In the genomic region with DNA sequence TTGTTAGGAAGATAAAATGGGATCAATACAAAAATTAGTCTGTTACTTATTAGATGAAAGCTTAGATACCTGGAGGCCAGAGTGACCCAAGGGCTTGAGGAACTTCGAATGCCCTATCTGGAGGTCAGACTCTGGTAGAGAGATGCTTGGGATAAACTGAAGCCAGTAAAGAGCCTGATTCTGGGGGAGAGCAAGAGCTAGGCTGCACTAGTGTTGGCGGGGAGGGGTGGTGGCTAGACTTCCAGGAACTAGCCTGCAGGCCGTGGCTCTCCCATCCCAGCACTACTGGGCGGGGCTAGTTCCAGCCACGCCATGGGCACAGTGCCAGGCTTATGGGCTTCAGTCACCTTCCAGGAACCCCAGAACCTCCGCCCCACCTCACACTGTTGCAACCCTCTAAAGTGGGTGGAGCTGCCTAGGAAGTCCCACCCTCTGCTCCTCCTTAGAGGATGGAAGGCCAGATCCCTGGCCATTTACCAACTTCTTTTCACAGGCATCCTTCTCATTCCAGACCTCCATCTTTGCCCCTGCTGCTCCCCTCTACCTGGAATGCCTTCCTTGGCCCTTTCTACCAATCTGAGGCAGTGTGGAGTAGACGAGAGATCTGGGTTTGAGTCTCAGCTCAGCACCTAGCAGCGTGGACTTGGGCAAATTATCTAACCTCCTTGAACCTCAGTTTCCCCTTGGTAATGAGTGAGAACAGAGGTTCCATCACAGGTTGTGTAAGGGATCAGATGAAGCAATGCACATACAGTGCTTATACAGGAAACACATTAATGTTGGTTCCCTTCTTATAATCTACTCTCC, we compare ENCODE assay signal across 9 cellular contexts. TPM values are rescaled to one million over a fixed set of nuclear protein-coding genes. Genes with fewer than 3 reads are reported as not detected.
DNase-seq lines count a peak whose midpoint lies in the region; ATAC-seq and TF ChIP-seq lines count a peak whose summit lies in the region.
"Had no signal": no experiment of that assay in that cellular context is flagged by ENCODE, and none has a peak within 500 bp of the region (broad histone marks: within the 10 kb centered on the region; RNA-seq: fewer than 3 reads in every experiment).

No MANE protein-coding gene starts in this region.

- no peaks in the 10 kb centered on the region for H3K27me3 Mint-ChIP-seq in WTC11 (ENCODE audit: low read depth)

- POLR2A ChIA-PET in WTC11 (lab: Charles Lee): interaction anchor here (0.6 to 1.4 kb wide), 3 partner anchors 10 to 20 kb away, joined by 3 to 7 read pairs (median 3); no protein-coding TSS in a partner anchor

- no peak for TF ChIP-seq CTCF in WTC11 (IDR thresholded peaks at IDR 0.05)

- no peaks in the 10 kb centered on the region for H3K36me3 Mint-ChIP-seq in WTC11

- H3K9me3 Mint-ChIP-seq in WTC11: no peaks in the 10 kb centered on the region
- H3K9me3 Mint-ChIP-seq: activated B cell treated with CpG ODN at 0.5 μM for 24 hours had no signal

- peaks cover 31% of the 10 kb centered on the region for H3K4me1 Mint-ChIP-seq in WTC11

- CTCF ChIA-PET in WTC11 (lab: Charles Lee): interaction anchor here (0.5 to 4.4 kb wide), 10 partner anchors 8 to 72 kb away, joined by 3 to 41 read pairs (median 6); partner anchors contain the start of gene COPZ1

- DNase-seq in AG20443 (ENCODE audit: low spot score) (peak; percentile 64), Kasumi-1 (lab: John Stamatoyannopoulos, UW) (peak; percentile 81 to 89), WTC11 (ENCODE audit: low spot score) (peak; percentile 45), inferior parietal cortex (ENCODE audit: extremely low spot score) (peak; percentile 68), COR-L47 (lab: John Stamatoyannopoulos, UW) (no peak)
- DNase-seq: activated B cell treated with CpG ODN at 0.5 μM for 24 hours had no signal

- H3K4me3 Mint-ChIP-seq in WTC11: no peak overlapping the region
- H3K4me3 Mint-ChIP-seq: activated B cell treated with CpG ODN at 0.5 μM for 24 hours had no signal

- ATAC-seq in WTC11: peak; percentile 84
- ATAC-seq in GM19023 (IDR thresholded peaks at IDR 0.05; ENCODE audit: unreplicated experiment): no peak
- no peak for ATAC-seq in GM21737 (IDR thresholded peaks at IDR 0.05; ENCODE audit: unreplicated experiment)
- ATAC-seq in HG02870 (IDR thresholded peaks at IDR 0.05; ENCODE audit: unreplicated experiment): no peak

- no peak overlapping the region for H3K27ac Mint-ChIP-seq in WTC11
- H3K27ac Mint-ChIP-seq: activated B cell treated with CpG ODN at 0.5 μM for 24 hours had no signal

TF ChIP-seq in WTC11, 78 proteins besides CTCF, POLR2A, EP300 and RAD21:
- no peak for TF ChIP-seq ZNF423 (CRISPR knock-in tag; IDR thresholded peaks at IDR 0.05)
- TF ChIP-seq SMAD4 (CRISPR knock-in tag; IDR thresholded peaks at IDR 0.05): no peak
- TF ChIP-seq ZBTB43 (CRISPR knock-in tag; IDR thresholded peaks at IDR 0.05): no peak
- TF ChIP-seq ZNF232 (CRISPR knock-in tag; IDR thresholded peaks at IDR 0.05): no peak
- TF ChIP-seq NR2C2 (CRISPR knock-in tag; IDR thresholded peaks at IDR 0.05): no peak
- TF ChIP-seq, protein P1, sequence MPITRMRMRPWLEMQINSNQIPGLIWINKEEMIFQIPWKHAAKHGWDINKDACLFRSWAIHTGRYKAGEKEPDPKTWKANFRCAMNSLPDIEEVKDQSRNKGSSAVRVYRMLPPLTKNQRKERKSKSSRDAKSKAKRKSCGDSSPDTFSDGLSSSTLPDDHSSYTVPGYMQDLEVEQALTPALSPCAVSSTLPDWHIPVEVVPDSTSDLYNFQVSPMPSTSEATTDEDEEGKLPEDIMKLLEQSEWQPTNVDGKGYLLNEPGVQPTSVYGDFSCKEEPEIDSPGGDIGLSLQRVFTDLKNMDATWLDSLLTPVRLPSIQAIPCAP (CRISPR knock-in tag; IDR thresholded peaks at IDR 0.05): no peak
- TF ChIP-seq RORB (CRISPR knock-in tag; IDR thresholded peaks at IDR 0.05): no peak
- TF ChIP-seq ZNF121 (CRISPR knock-in tag; IDR thresholded peaks at IDR 0.05): no peak

RNA-seq across cellular contexts. Expression of gene NFE2, which starts 6.3 kb away (rescaled TPM):
- 2.4 to 3.0 TPM (median 3.0 TPM) in 3 replicates for total RNA-seq in WTC11 (2021)
- total RNA-seq: activated B cell treated with CpG ODN at 0.5 μM for 24 hours had no signal

RNA-seq across cellular contexts. Expression of gene COPZ1, which starts 17.8 kb away (rescaled TPM):
- total RNA-seq in WTC11 (2021): 98.2 to 116 TPM (median 115 TPM) in 3 replicates

RNA-seq across cellular contexts. Expression of gene HNRNPA1, which starts 26.6 kb away (rescaled TPM):
- total RNA-seq in WTC11 (2021): 2,589 to 2,788 TPM (median 2,737 TPM) in 3 replicates

RNA-seq across cellular contexts. Expression of gene CBX5, which starts 27.2 kb away (rescaled TPM):
- total RNA-seq in WTC11 (2021): 182 to 218 TPM (median 216 TPM) in 3 replicates

RNA-seq across cellular contexts. Expression of gene GPR84, which starts 57.2 kb away (rescaled TPM):
- 0.13 TPM in 1 of 3 replicates, not detected in the others for total RNA-seq in WTC11 (2021)
- total RNA-seq: activated B cell treated with CpG ODN at 0.5 μM for 24 hours had no signal
